Comparison of ENCODE assay signal across 1 cellular context in the genomic region with DNA sequence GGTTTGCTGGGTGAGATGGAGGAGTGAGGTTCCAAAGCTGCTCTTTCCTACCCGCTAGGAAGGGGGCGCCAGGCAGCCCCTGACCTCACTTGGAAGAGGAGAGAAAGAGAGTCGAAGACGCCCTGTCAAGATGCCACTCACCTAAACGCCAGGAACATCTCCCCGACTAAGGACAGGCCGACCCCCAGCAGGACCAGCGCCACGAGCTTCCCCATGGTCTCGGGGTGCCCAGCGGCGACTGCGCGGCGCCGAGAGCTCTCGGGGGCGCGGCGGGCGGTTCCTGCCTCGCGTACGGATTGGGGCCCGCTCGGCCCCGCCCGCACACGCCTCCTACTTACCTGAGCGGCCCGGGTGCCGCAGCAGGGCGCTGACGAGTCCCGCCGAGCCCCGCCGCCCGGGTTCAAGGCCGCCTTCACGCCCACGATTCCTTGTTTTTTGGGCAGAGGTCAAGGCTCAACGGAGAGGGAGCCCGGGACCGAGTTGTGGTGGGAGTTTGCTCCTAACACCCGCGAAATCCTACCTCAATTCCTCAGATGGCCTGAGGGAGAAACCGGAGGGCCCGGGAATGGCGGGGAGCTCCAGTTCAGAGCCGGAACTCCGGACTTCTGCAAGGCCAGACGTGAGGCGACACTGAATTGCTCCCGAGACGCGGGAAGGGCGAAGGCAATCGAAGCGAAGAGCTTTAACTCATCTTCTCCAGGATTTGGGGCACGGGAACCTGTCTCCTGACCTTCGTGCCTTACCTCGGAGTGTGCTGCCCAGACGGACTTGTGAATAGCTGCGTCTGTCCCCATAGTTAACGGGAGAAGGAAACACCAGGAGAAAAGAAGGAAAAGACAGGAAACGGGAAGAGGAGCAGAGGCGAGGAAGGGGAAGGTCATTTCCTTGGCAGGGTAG.
TF ChIP-seq lines count a peak whose summit lies in the region.

A gene (minus strand): TSS at position 240 of the 897 bp plus-strand sequence. CDS start 25 bp downstream, at position 215.

TF ChIP-seq in HepG2, 621 proteins besides CTCF, POLR2A, EP300 and RAD21 (continued from another document):
- TF ChIP-seq ZNF616 (CRISPR knock-in tag; IDR thresholded peaks at IDR 0.05; ENCODE audit: low read depth) (no peak), TAF15 (IDR thresholded peaks at IDR 0.05; ENCODE audit: low read depth, low read length, poor library complexity, severe bottlenecking) (no peak), ZNF34 (CRISPR knock-in tag; IDR thresholded peaks at IDR 0.05; ENCODE audit: borderline replicate concordance) (0 out of 2 replicates have a peak, but pooled peaks have one; percentile 26), ZNF333 (CRISPR knock-in tag; IDR thresholded peaks at IDR 0.05; ENCODE audit: borderline replicate concordance) (peak; percentile 93; the same call in 1 of the 2 replicates)
